1 cellular context compared by ENCODE assay signal in the genomic region with DNA sequence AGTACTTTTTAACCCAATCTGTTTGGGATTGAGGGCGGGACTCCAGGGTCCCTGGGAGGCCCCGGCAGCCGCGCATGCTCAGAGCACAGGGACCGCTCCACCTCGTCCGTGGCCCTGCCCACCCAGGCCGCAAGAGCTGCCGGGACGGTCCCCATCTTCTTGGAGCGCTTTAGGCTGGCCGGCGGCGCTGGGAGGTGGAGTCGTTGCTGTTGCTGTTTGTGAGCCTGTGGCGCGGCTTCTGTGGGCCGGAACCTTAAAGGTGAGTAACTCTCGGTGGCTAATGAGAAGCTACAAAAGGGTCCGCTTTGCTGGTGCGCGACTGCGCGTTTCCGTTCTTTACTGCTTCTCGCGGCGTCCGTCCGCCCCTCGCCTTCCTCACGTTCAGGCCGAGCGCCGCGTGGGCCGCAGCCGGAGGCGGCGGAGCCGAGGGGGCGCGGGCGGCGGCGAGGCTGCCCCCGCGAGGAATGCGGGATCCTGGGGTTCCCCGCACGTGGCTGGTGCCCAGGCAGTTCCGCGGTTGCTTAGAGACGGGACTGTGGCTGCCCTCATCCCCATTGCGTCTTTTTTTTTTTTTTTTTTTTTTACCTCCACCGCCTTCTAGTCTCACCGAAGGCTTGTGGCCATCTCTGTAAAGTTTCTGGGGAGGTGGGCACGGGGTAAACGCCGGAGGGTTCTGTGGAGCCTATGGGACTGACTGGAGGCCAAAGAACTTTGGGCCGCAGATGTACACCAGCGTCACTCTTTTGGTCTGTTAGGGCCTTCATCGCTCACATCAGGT.
TF ChIP-seq lines count a peak whose summit lies in the region.

A gene (plus strand): TSS at position 154 of the 778 bp plus-strand sequence. CDS start 2,090 bp downstream, outside the sequence.

TF ChIP-seq in WTC11, 78 proteins besides CTCF, POLR2A, EP300 and RAD21 (continued from another document and continues in another):
- TF ChIP-seq, protein P1, sequence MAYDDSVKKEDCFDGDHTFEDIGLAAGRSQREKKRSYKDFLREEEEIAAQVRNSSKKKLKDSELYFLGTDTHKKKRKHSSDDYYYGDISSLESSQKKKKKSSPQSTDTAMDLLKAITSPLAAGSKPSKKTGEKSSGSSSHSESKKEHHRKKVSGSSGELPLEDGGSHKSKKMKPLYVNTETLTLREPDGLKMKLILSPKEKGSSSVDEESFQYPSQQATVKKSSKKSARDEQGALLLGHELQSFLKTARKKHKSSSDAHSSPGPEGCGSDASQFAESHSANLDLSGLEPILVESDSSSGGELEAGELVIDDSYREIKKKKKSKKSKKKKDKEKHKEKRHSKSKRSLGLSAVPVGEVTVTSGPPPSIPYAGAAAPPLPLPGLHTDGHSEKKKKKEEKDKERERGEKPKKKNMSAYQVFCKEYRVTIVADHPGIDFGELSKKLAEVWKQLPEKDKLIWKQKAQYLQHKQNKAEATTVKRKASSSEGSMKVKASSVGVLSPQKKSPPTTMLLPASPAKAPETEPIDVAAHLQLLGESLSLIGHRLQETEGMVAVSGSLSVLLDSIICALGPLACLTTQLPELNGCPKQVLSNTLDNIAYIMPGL (CRISPR knock-in tag; IDR thresholded peaks at IDR 0.05): no peak
- TF ChIP-seq, protein P2, sequence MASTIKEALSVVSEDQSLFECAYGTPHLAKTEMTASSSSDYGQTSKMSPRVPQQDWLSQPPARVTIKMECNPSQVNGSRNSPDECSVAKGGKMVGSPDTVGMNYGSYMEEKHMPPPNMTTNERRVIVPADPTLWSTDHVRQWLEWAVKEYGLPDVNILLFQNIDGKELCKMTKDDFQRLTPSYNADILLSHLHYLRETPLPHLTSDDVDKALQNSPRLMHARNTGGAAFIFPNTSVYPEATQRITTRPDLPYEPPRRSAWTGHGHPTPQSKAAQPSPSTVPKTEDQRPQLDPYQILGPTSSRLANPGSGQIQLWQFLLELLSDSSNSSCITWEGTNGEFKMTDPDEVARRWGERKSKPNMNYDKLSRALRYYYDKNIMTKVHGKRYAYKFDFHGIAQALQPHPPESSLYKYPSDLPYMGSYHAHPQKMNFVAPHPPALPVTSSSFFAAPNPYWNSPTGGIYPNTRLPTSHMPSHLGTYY (CRISPR knock-in tag; IDR thresholded peaks at IDR 0.05): no peak
- TF ChIP-seq, protein P3, sequence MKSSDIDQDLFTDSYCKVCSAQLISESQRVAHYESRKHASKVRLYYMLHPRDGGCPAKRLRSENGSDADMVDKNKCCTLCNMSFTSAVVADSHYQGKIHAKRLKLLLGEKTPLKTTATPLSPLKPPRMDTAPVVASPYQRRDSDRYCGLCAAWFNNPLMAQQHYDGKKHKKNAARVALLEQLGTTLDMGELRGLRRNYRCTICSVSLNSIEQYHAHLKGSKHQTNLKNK (CRISPR knock-in tag; IDR thresholded peaks at IDR 0.05): no peak
- TF ChIP-seq ZNF263 (CRISPR knock-in tag; IDR thresholded peaks at IDR 0.05; ENCODE audit: low read depth) (no peak), NFE2L1 (CRISPR knock-in tag; IDR thresholded peaks at IDR 0.05) (peak; percentile 62; the same call in 1 of the 2 replicates), ETV6 (CRISPR knock-in tag; IDR thresholded peaks at IDR 0.05) (peak; percentile 89), ESRRA (CRISPR knock-in tag; IDR thresholded peaks at IDR 0.05; ENCODE audit: borderline replicate concordance) (no peak), ZNF396 (CRISPR knock-in tag; IDR thresholded peaks at IDR 0.05; ENCODE audit: borderline replicate concordance) (no peak), MYBL2 (CRISPR knock-in tag; IDR thresholded peaks at IDR 0.05) (0 out of 2 replicates have a peak, but pooled peaks have one; percentile 39), CREB1 (CRISPR knock-in tag; IDR thresholded peaks at IDR 0.05) (no peak), JAZF1 (CRISPR knock-in tag; IDR thresholded peaks at IDR 0.05) (no peak), ZNF416 (CRISPR knock-in tag; IDR thresholded peaks at IDR 0.05) (no peak; the same call in 1 of the 2 replicates), FOXK1 (CRISPR knock-in tag; IDR thresholded peaks at IDR 0.05) (0 out of 2 replicates have a peak, but pooled peaks have one; percentile 42), TEAD1 (CRISPR knock-in tag; IDR thresholded peaks at IDR 0.05) (no peak), EMX1 (CRISPR knock-in tag; IDR thresholded peaks at IDR 0.05) (no peak), ZBTB21 (CRISPR knock-in tag; IDR thresholded peaks at IDR 0.05; ENCODE audit: borderline replicate concordance) (no peak), FOXJ3 (CRISPR knock-in tag; IDR thresholded peaks at IDR 0.05; ENCODE audit: borderline replicate concordance) (no peak), GABPB1 (CRISPR knock-in tag; IDR thresholded peaks at IDR 0.05) (peak; percentile 40; the same call in 1 of the 2 replicates), SP1 (CRISPR knock-in tag; conservative IDR thresholded peaks at IDR 0.05) (peak; percentile 85), ZNF317 (CRISPR knock-in tag; IDR thresholded peaks at IDR 0.05; ENCODE audit: borderline replicate concordance, low read depth) (no peak), TCF7 (CRISPR knock-in tag; IDR thresholded peaks at IDR 0.05; ENCODE audit: low read depth) (peak; percentile 56; the same call in 1 of the 2 replicates), NFYB (CRISPR knock-in tag; conservative IDR thresholded peaks at IDR 0.05; ENCODE audit: low read depth) (no peak), ATF1 (CRISPR knock-in tag; IDR thresholded peaks at IDR 0.05) (no peak), ZNF219 (CRISPR knock-in tag; IDR thresholded peaks at IDR 0.05; ENCODE audit: borderline replicate concordance) (no peak), SOX15 (CRISPR knock-in tag; IDR thresholded peaks at IDR 0.05) (no peak), ZNF671 (CRISPR knock-in tag; IDR thresholded peaks at IDR 0.05) (no peak)
- TF ChIP-seq, protein P4, sequence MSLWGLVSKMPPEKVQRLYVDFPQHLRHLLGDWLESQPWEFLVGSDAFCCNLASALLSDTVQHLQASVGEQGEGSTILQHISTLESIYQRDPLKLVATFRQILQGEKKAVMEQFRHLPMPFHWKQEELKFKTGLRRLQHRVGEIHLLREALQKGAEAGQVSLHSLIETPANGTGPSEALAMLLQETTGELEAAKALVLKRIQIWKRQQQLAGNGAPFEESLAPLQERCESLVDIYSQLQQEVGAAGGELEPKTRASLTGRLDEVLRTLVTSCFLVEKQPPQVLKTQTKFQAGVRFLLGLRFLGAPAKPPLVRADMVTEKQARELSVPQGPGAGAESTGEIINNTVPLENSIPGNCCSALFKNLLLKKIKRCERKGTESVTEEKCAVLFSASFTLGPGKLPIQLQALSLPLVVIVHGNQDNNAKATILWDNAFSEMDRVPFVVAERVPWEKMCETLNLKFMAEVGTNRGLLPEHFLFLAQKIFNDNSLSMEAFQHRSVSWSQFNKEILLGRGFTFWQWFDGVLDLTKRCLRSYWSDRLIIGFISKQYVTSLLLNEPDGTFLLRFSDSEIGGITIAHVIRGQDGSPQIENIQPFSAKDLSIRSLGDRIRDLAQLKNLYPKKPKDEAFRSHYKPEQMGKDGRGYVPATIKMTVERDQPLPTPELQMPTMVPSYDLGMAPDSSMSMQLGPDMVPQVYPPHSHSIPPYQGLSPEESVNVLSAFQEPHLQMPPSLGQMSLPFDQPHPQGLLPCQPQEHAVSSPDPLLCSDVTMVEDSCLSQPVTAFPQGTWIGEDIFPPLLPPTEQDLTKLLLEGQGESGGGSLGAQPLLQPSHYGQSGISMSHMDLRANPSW (CRISPR knock-in tag; conservative IDR thresholded peaks at IDR 0.05; ENCODE audit: low read depth): no peak
- TF ChIP-seq, protein P5, sequence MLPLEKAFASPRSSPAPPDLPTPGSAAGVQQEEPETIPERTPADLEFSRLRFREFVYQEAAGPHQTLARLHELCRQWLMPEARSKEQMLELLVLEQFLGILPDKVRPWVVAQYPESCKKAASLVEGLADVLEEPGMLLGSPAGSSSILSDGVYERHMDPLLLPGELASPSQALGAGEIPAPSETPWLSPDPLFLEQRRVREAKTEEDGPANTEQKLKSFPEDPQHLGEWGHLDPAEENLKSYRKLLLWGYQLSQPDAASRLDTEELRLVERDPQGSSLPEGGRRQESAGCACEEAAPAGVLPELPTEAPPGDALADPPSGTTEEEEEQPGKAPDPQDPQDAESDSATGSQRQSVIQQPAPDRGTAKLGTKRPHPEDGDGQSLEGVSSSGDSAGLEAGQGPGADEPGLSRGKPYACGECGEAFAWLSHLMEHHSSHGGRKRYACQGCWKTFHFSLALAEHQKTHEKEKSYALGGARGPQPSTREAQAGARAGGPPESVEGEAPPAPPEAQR (CRISPR knock-in tag; IDR thresholded peaks at IDR 0.05): no peak
- TF ChIP-seq, protein P6, sequence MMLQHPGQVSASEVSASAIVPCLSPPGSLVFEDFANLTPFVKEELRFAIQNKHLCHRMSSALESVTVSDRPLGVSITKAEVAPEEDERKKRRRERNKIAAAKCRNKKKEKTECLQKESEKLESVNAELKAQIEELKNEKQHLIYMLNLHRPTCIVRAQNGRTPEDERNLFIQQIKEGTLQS (CRISPR knock-in tag; conservative IDR thresholded peaks at IDR 0.05): no peak
- TF ChIP-seq, protein P7, sequence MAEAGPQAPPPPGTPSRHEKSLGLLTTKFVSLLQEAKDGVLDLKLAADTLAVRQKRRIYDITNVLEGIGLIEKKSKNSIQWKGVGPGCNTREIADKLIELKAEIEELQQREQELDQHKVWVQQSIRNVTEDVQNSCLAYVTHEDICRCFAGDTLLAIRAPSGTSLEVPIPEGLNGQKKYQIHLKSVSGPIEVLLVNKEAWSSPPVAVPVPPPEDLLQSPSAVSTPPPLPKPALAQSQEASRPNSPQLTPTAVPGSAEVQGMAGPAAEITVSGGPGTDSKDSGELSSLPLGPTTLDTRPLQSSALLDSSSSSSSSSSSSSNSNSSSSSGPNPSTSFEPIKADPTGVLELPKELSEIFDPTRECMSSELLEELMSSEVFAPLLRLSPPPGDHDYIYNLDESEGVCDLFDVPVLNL (CRISPR knock-in tag; IDR thresholded peaks at IDR 0.05; ENCODE audit: borderline replicate concordance, low read depth): no peak; the same call in 1 of the 2 replicates
- TF ChIP-seq, protein P8, sequence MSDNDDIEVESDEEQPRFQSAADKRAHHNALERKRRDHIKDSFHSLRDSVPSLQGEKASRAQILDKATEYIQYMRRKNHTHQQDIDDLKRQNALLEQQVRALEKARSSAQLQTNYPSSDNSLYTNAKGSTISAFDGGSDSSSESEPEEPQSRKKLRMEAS (CRISPR knock-in tag; IDR thresholded peaks at IDR 0.05): peak; percentile 59; the same call in 1 of the 2 replicates
- TF ChIP-seq, protein P9, sequence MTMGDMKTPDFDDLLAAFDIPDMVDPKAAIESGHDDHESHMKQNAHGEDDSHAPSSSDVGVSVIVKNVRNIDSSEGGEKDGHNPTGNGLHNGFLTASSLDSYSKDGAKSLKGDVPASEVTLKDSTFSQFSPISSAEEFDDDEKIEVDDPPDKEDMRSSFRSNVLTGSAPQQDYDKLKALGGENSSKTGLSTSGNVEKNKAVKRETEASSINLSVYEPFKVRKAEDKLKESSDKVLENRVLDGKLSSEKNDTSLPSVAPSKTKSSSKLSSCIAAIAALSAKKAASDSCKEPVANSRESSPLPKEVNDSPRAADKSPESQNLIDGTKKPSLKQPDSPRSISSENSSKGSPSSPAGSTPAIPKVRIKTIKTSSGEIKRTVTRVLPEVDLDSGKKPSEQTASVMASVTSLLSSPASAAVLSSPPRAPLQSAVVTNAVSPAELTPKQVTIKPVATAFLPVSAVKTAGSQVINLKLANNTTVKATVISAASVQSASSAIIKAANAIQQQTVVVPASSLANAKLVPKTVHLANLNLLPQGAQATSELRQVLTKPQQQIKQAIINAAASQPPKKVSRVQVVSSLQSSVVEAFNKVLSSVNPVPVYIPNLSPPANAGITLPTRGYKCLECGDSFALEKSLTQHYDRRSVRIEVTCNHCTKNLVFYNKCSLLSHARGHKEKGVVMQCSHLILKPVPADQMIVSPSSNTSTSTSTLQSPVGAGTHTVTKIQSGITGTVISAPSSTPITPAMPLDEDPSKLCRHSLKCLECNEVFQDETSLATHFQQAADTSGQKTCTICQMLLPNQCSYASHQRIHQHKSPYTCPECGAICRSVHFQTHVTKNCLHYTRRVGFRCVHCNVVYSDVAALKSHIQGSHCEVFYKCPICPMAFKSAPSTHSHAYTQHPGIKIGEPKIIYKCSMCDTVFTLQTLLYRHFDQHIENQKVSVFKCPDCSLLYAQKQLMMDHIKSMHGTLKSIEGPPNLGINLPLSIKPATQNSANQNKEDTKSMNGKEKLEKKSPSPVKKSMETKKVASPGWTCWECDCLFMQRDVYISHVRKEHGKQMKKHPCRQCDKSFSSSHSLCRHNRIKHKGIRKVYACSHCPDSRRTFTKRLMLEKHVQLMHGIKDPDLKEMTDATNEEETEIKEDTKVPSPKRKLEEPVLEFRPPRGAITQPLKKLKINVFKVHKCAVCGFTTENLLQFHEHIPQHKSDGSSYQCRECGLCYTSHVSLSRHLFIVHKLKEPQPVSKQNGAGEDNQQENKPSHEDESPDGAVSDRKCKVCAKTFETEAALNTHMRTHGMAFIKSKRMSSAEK (CRISPR knock-in tag; IDR thresholded peaks at IDR 0.05; ENCODE audit: borderline replicate concordance): no peak
- TF ChIP-seq, protein P10, sequence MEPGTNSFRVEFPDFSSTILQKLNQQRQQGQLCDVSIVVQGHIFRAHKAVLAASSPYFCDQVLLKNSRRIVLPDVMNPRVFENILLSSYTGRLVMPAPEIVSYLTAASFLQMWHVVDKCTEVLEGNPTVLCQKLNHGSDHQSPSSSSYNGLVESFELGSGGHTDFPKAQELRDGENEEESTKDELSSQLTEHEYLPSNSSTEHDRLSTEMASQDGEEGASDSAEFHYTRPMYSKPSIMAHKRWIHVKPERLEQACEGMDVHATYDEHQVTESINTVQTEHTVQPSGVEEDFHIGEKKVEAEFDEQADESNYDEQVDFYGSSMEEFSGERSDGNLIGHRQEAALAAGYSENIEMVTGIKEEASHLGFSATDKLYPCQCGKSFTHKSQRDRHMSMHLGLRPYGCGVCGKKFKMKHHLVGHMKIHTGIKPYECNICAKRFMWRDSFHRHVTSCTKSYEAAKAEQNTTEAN (CRISPR knock-in tag; IDR thresholded peaks at IDR 0.05): 0 out of 2 replicates have a peak, but pooled peaks have one; percentile 49
- TF ChIP-seq, protein P11, sequence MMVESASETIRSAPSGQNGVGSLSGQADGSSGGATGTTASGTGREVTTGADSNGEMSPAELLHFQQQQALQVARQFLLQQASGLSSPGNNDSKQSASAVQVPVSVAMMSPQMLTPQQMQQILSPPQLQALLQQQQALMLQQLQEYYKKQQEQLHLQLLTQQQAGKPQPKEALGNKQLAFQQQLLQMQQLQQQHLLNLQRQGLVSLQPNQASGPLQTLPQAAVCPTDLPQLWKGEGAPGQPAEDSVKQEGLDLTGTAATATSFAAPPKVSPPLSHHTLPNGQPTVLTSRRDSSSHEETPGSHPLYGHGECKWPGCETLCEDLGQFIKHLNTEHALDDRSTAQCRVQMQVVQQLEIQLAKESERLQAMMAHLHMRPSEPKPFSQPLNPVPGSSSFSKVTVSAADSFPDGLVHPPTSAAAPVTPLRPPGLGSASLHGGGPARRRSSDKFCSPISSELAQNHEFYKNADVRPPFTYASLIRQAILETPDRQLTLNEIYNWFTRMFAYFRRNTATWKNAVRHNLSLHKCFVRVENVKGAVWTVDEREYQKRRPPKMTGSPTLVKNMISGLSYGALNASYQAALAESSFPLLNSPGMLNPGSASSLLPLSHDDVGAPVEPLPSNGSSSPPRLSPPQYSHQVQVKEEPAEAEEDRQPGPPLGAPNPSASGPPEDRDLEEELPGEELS (CRISPR knock-in tag; IDR thresholded peaks at IDR 0.05): peak; percentile 62; the same call in 1 of the 2 replicates
- TF ChIP-seq, protein P12, sequence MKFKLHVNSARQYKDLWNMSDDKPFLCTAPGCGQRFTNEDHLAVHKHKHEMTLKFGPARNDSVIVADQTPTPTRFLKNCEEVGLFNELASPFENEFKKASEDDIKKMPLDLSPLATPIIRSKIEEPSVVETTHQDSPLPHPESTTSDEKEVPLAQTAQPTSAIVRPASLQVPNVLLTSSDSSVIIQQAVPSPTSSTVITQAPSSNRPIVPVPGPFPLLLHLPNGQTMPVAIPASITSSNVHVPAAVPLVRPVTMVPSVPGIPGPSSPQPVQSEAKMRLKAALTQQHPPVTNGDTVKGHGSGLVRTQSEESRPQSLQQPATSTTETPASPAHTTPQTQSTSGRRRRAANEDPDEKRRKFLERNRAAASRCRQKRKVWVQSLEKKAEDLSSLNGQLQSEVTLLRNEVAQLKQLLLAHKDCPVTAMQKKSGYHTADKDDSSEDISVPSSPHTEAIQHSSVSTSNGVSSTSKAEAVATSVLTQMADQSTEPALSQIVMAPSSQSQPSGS (CRISPR knock-in tag; IDR thresholded peaks at IDR 0.05; ENCODE audit: borderline replicate concordance, low read depth): no peak
